ENCODE assay signal across 1 cellular context in the genomic region with DNA sequence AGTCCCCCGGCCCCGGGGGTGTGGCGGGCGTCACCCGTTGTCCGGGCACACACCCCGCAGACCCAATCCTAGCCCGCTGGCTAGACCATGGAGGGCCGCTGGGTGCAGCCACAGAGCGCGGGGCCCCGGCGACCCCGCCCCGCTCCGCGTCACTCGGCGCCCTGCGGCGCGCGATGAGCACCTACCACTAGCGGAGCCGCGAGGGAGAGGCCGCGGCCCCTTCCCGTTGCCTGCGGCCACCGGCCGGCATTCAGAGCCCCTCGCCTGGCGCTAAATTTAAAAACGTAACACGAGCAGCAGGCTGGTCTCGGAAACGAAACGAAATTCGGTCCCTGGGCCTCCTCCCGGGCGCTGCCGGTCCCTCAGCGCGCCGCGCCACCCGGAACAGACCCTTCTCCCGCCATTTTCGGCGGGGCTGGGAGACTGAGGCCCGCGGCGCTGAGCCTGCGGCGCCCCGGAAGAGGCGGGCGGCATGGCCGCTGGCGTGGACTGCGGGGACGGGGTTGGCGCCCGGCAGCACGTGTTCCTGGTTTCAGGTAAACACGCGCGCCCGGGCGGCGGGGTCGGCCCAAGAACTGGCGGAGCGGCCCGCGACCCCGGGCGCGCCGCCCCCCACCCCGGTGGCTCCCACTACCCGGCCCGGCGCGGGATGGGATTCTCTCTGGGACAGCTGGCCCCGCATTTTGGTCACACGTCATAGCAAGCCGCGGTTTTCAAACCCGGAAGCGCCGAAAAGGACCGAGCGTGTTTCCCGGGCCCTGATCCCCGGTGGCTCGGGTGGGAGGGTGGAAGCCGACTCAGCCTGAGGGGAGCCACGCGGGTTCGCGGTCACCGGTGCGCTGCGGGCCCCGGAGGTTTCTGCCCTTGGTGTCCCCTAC.
TF ChIP-seq lines count a peak whose summit lies in the region.

A gene with protein sequence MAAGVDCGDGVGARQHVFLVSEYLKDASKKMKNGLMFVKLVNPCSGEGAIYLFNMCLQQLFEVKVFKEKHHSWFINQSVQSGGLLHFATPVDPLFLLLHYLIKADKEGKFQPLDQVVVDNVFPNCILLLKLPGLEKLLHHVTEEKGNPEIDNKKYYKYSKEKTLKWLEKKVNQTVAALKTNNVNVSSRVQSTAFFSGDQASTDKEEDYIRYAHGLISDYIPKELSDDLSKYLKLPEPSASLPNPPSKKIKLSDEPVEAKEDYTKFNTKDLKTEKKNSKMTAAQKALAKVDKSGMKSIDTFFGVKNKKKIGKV (plus strand): TSS at position 187 of the 878 bp plus-strand sequence. CDS start 286 bp downstream, at position 473.

TF ChIP-seq in GM12878, 131 proteins besides CTCF, POLR2A, EP300 and RAD21 (continued from another document and continues in another):
- TF ChIP-seq, protein P1, sequence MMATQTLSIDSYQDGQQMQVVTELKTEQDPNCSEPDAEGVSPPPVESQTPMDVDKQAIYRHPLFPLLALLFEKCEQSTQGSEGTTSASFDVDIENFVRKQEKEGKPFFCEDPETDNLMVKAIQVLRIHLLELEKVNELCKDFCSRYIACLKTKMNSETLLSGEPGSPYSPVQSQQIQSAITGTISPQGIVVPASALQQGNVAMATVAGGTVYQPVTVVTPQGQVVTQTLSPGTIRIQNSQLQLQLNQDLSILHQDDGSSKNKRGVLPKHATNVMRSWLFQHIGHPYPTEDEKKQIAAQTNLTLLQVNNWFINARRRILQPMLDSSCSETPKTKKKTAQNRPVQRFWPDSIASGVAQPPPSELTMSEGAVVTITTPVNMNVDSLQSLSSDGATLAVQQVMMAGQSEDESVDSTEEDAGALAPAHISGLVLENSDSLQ (IDR thresholded peaks at IDR 0.05): no peak; the same call in 1 of the 2 replicates
- TF ChIP-seq TAF1 (IDR thresholded peaks at IDR 0.05; ENCODE audit: borderline replicate concordance, low read depth, low read length) (peak; percentile 82), BMI1 (IDR thresholded peaks at IDR 0.05; ENCODE audit: borderline replicate concordance) (no peak), CEBPB (IDR thresholded peaks at IDR 0.05; ENCODE audit: borderline replicate concordance in 1 of 2, low read depth in 2 of 2, low read length in 2 of 2) (no peak), EED (IDR thresholded peaks at IDR 0.05; ENCODE audit: low read depth) (no peak), JUNB (IDR thresholded peaks at IDR 0.05) (no peak), POU2F2 (IDR thresholded peaks at IDR 0.05; ENCODE audit: borderline replicate concordance, low read depth, low read length) (peak; percentile 49; the same call in 1 of the 3 replicates), STAT3 (IDR thresholded peaks at IDR 0.05; ENCODE audit: low read depth, low read length) (no peak), HDAC2 (IDR thresholded peaks at IDR 0.05) (no peak), ZNF24 (IDR thresholded peaks at IDR 0.05) (0 out of 2 replicates have a peak, but pooled peaks have one; percentile 26), SREBF2 (IDR thresholded peaks at IDR 0.05; ENCODE audit: low read length) (no peak), MXI1 (IDR thresholded peaks at IDR 0.05; ENCODE audit: low read depth, low read length) (peak; percentile 94), ETV6 (conservative IDR thresholded peaks at IDR 0.05 in 1 of 2, IDR thresholded peaks at IDR 0.05 in 1 of 2; ENCODE audit: borderline replicate concordance in 1 of 2, low read depth in 1 of 2) (no peak), WRNIP1 (IDR thresholded peaks at IDR 0.05; ENCODE audit: borderline replicate concordance, low read depth, low read length) (no peak), TBL1XR1 (IDR thresholded peaks at IDR 0.05; ENCODE audit: low read depth, low read length) (no peak), IKZF1 (conservative IDR thresholded peaks at IDR 0.05) (peak; percentile 79), KLF5 (IDR thresholded peaks at IDR 0.05; ENCODE audit: partially characterized antibody) (peak; percentile 76), RFX5 (IDR thresholded peaks at IDR 0.05; ENCODE audit: low read depth, low read length) (no peak), ESRRA (IDR thresholded peaks at IDR 0.05; ENCODE audit: low read length) (no peak), SP1 (IDR thresholded peaks at IDR 0.05; ENCODE audit: low read depth, low read length) (no peak), SIN3A (IDR thresholded peaks at IDR 0.05; ENCODE audit: low read depth, low read length) (no peak; the same call in none of the 2 replicates), FOXM1 (IDR thresholded peaks at IDR 0.05; ENCODE audit: low read depth, low read length) (no peak; the same call in 1 of the 2 replicates), BRCA1 (IDR thresholded peaks at IDR 0.05; ENCODE audit: low read depth, low read length) (no peak)
- TF ChIP-seq, protein P2, sequence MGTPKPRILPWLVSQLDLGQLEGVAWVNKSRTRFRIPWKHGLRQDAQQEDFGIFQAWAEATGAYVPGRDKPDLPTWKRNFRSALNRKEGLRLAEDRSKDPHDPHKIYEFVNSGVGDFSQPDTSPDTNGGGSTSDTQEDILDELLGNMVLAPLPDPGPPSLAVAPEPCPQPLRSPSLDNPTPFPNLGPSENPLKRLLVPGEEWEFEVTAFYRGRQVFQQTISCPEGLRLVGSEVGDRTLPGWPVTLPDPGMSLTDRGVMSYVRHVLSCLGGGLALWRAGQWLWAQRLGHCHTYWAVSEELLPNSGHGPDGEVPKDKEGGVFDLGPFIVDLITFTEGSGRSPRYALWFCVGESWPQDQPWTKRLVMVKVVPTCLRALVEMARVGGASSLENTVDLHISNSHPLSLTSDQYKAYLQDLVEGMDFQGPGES (IDR thresholded peaks at IDR 0.05): no peak
- TF ChIP-seq, protein P3, sequence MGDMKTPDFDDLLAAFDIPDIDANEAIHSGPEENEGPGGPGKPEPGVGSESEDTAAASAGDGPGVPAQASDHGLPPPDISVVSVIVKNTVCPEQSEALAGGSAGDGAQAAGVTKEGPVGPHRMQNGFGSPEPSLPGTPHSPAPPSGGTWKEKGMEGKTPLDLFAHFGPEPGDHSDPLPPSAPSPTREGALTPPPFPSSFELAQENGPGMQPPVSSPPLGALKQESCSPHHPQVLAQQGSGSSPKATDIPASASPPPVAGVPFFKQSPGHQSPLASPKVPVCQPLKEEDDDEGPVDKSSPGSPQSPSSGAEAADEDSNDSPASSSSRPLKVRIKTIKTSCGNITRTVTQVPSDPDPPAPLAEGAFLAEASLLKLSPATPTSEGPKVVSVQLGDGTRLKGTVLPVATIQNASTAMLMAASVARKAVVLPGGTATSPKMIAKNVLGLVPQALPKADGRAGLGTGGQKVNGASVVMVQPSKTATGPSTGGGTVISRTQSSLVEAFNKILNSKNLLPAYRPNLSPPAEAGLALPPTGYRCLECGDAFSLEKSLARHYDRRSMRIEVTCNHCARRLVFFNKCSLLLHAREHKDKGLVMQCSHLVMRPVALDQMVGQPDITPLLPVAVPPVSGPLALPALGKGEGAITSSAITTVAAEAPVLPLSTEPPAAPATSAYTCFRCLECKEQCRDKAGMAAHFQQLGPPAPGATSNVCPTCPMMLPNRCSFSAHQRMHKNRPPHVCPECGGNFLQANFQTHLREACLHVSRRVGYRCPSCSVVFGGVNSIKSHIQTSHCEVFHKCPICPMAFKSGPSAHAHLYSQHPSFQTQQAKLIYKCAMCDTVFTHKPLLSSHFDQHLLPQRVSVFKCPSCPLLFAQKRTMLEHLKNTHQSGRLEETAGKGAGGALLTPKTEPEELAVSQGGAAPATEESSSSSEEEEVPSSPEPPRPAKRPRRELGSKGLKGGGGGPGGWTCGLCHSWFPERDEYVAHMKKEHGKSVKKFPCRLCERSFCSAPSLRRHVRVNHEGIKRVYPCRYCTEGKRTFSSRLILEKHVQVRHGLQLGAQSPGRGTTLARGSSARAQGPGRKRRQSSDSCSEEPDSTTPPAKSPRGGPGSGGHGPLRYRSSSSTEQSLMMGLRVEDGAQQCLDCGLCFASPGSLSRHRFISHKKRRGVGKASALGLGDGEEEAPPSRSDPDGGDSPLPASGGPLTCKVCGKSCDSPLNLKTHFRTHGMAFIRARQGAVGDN (IDR thresholded peaks at IDR 0.05): peak; percentile 77
- TF ChIP-seq, protein P4, sequence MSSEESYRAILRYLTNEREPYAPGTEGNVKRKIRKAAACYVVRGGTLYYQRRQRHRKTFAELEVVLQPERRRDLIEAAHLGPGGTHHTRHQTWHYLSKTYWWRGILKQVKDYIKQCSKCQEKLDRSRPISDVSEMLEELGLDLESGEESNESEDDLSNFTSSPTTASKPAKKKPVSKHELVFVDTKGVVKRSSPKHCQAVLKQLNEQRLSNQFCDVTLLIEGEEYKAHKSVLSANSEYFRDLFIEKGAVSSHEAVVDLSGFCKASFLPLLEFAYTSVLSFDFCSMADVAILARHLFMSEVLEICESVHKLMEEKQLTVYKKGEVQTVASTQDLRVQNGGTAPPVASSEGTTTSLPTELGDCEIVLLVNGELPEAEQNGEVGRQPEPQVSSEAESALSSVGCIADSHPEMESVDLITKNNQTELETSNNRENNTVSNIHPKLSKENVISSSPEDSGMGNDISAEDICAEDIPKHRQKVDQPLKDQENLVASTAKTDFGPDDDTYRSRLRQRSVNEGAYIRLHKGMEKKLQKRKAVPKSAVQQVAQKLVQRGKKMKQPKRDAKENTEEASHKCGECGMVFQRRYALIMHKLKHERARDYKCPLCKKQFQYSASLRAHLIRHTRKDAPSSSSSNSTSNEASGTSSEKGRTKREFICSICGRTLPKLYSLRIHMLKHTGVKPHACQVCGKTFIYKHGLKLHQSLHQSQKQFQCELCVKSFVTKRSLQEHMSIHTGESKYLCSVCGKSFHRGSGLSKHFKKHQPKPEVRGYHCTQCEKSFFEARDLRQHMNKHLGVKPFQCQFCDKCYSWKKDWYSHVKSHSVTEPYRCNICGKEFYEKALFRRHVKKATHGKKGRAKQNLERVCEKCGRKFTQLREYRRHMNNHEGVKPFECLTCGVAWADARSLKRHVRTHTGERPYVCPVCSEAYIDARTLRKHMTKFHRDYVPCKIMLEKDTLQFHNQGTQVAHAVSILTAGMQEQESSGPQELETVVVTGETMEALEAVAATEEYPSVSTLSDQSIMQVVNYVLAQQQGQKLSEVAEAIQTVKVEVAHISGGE (CRISPR knock-in tag; IDR thresholded peaks at IDR 0.05): no peak
- TF ChIP-seq, protein P5, sequence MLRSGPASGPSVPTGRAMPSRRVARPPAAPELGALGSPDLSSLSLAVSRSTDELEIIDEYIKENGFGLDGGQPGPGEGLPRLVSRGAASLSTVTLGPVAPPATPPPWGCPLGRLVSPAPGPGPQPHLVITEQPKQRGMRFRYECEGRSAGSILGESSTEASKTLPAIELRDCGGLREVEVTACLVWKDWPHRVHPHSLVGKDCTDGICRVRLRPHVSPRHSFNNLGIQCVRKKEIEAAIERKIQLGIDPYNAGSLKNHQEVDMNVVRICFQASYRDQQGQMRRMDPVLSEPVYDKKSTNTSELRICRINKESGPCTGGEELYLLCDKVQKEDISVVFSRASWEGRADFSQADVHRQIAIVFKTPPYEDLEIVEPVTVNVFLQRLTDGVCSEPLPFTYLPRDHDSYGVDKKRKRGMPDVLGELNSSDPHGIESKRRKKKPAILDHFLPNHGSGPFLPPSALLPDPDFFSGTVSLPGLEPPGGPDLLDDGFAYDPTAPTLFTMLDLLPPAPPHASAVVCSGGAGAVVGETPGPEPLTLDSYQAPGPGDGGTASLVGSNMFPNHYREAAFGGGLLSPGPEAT (IDR thresholded peaks at IDR 0.05; ENCODE audit: low read depth): no peak
- TF ChIP-seq, protein P6, sequence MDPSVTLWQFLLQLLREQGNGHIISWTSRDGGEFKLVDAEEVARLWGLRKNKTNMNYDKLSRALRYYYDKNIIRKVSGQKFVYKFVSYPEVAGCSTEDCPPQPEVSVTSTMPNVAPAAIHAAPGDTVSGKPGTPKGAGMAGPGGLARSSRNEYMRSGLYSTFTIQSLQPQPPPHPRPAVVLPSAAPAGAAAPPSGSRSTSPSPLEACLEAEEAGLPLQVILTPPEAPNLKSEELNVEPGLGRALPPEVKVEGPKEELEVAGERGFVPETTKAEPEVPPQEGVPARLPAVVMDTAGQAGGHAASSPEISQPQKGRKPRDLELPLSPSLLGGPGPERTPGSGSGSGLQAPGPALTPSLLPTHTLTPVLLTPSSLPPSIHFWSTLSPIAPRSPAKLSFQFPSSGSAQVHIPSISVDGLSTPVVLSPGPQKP (IDR thresholded peaks at IDR 0.05; ENCODE audit: low read depth, low read length): no peak; the same call in 1 of the 2 replicates
- TF ChIP-seq, protein P7, sequence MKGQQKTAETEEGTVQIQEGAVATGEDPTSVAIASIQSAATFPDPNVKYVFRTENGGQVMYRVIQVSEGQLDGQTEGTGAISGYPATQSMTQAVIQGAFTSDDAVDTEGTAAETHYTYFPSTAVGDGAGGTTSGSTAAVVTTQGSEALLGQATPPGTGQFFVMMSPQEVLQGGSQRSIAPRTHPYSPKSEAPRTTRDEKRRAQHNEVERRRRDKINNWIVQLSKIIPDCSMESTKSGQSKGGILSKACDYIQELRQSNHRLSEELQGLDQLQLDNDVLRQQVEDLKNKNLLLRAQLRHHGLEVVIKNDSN (IDR thresholded peaks at IDR 0.05; ENCODE audit: borderline replicate concordance, extremely low read length, insufficient read depth, low read depth, low read length): peak; percentile 58
- TF ChIP-seq, protein P8, sequence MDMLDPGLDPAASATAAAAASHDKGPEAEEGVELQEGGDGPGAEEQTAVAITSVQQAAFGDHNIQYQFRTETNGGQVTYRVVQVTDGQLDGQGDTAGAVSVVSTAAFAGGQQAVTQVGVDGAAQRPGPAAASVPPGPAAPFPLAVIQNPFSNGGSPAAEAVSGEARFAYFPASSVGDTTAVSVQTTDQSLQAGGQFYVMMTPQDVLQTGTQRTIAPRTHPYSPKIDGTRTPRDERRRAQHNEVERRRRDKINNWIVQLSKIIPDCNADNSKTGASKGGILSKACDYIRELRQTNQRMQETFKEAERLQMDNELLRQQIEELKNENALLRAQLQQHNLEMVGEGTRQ (IDR thresholded peaks at IDR 0.05; ENCODE audit: borderline replicate concordance, low read depth, low read length): peak; percentile 31
- TF ChIP-seq, protein P9, sequence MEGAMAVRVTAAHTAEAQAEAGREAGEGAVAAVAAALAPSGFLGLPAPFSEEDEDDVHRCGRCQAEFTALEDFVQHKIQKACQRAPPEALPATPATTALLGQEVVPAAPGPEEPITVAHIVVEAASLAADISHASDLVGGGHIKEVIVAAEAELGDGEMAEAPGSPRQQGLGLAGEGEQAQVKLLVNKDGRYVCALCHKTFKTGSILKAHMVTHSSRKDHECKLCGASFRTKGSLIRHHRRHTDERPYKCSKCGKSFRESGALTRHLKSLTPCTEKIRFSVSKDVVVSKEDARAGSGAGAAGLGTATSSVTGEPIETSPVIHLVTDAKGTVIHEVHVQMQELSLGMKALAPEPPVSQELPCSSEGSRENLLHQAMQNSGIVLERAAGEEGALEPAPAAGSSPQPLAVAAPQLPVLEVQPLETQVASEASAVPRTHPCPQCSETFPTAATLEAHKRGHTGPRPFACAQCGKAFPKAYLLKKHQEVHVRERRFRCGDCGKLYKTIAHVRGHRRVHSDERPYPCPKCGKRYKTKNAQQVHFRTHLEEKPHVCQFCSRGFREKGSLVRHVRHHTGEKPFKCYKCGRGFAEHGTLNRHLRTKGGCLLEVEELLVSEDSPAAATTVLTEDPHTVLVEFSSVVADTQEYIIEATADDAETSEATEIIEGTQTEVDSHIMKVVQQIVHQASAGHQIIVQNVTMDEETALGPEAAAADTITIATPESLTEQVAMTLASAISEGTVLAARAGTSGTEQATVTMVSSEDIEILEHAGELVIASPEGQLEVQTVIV (IDR thresholded peaks at IDR 0.05; ENCODE audit: borderline replicate concordance, partially characterized antibody): peak; percentile 41
